In the genomic region with DNA sequence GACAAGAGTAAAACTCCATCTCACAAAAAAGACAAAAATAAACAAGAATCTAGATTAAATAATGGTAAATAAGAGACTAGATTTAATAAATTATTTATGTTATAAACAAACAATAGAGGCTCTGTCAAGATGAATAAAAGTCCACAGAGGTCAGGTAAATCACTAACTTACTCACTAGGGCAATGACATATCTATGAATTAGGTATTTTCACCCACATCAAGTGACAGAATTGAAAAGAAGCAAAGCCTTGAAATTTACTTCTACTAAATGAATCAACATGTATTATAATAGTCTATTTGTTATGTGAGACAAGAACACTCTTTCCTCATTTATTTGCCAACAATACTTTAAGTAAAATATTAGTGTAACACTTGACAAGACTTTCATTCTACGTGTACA, we compare ENCODE assay signal across 18 cellular contexts.
"Had no signal": no experiment of that assay in that cellular context is flagged by ENCODE, and none has a peak within 500 bp of the region (broad histone marks: within the 10 kb centered on the region; RNA-seq: fewer than 3 reads in every experiment).

No MANE protein-coding gene starts in this region.

- H3K27ac Mint-ChIP-seq: activated CD4-positive, alpha-beta T cell treated with anti-CD3 and anti-CD28 coated beads, Interleukin-2, amount 10 ng/mL, durations not matched to agents 7 days and 5 days had no signal

- H3K4me3 ChIP-seq: esophagus squamous epithelium, mucosa of descending colon, spleen, transverse colon had no signal

- DNase-seq: activated CD4-positive, alpha-beta T cell treated with anti-CD3 and anti-CD28 coated beads, Interleukin-2, amount 10 ng/mL, durations not matched to agents 7 days and 5 days; activated gamma-delta T cell treated with Interleukin-2 at 50 U/mL for 16 hours; activated T-cell treated with anti-CD3 and anti-CD28 coated beads, Interleukin-2, amount 50 U/mL, for 1 hour; aorta; esophagus squamous epithelium; foreskin fibroblast; head of caudate nucleus; left colon; mammary epithelial cell; mucosa of descending colon; spleen; stimulated activated CD4-positive, alpha-beta T cell treated with anti-CD3 and anti-CD28 coated beads, Interleukin-1b, Interleukin-23, amount 100 ng/mL, for 48 hours; stimulated activated naive B cell treated with anti-CD40 and anti-IgM and Interleukin-4, amounts not matched to agents 10 μg/mL and 1 μg/mL and 100 μg/mL, for 72 hours; substantia nigra; transverse colon; WERI-Rb-1 had no signal

- H3K9me3 ChIP-seq: esophagus squamous epithelium, mucosa of descending colon, spleen, transverse colon had no signal

- ATAC-seq: left colon; mucosa of descending colon; sciatic nerve; stimulated activated naive B cell treated with anti-CD40 and anti-IgM and Interleukin-4, amounts not matched to agents 10 μg/mL and 1 μg/mL and 100 μg/mL, for 72 hours had no signal

- H3K4me3 Mint-ChIP-seq: activated CD4-positive, alpha-beta T cell treated with anti-CD3 and anti-CD28 coated beads, Interleukin-2, amount 10 ng/mL, durations not matched to agents 7 days and 5 days; neural crest cell; stimulated activated naive B cell treated with anti-CD40 and anti-IgM and Interleukin-4, amounts not matched to agents 10 μg/mL and 1 μg/mL and 100 μg/mL, for 72 hours had no signal

- H3K36me3 ChIP-seq: esophagus squamous epithelium, transverse colon had no signal

- H3K27ac ChIP-seq: esophagus squamous epithelium, transverse colon, WERI-Rb-1 had no signal

- H3K27me3 Mint-ChIP-seq: activated CD4-positive, alpha-beta T cell treated with anti-CD3 and anti-CD28 coated beads, Interleukin-2, amount 10 ng/mL, durations not matched to agents 7 days and 5 days; stimulated activated naive B cell treated with anti-CD40 and anti-IgM and Interleukin-4, amounts not matched to agents 10 μg/mL and 1 μg/mL and 100 μg/mL, for 72 hours had no signal

- H3K27me3 ChIP-seq: esophagus squamous epithelium, spleen, transverse colon had no signal

- H3K9me3 Mint-ChIP-seq: activated CD4-positive, alpha-beta T cell treated with anti-CD3 and anti-CD28 coated beads, Interleukin-2, amount 10 ng/mL, durations not matched to agents 7 days and 5 days; neural crest cell; stimulated activated naive B cell treated with anti-CD40 and anti-IgM and Interleukin-4, amounts not matched to agents 10 μg/mL and 1 μg/mL and 100 μg/mL, for 72 hours had no signal
